1 cellular context compared by ENCODE assay signal in the genomic region with DNA sequence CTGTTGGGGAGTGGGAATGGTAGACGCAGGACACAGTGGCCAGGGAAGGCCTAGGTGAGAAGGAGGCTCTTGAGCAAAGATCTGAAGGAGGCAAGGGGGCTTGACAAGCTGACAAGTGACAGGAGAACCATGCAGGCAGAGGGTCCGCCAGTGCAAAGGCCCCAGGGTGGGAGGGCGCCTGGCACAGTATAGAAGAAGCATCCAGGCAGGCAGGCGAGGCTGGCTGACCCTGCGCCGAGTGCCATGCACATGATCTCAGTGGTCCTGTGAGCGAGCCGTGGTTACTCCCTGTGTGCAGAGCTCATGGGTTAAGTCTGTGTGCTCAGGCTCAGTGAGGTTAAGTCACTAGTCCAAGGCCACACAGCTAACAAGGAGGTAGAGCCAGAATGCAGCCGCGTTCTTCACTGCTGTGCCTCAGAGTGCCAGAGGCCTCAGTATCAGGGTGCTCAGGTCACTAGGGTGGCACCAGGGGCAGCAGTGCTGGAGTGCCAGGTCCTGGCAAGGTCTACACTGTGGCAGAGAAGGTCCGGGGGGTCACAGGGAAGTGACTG.
TF ChIP-seq lines count a peak whose summit lies in the region.

No MANE protein-coding gene starts in this region.

TF ChIP-seq in GM23338, 12 proteins besides CTCF, POLR2A, EP300 and RAD21 (continued from another document):
- TF ChIP-seq ZNF462 (CRISPR knock-in tag; IDR thresholded peaks at IDR 0.05) (no peak), ETS1 (IDR thresholded peaks at IDR 0.05) (no peak), EZH2phosphoT487 (IDR thresholded peaks at IDR 0.05; ENCODE audit: unreplicated experiment) (no peak), STAT1 (IDR thresholded peaks at IDR 0.05; ENCODE audit: unreplicated experiment) (no peak)
